Comparison of ENCODE assay signal across 1 cellular context in genomic region chr6:25219581-25220249, GRCh38.
TF ChIP-seq lines count a peak whose summit lies in the region.

No MANE protein-coding gene starts in this region.

TF ChIP-seq in H1, 55 proteins besides CTCF, POLR2A, EP300 and RAD21:
- 0 out of 2 replicates have a peak, but pooled peaks have one; percentile 18 for TF ChIP-seq CEBPB (IDR thresholded peaks at IDR 0.05; ENCODE audit: low read depth, low read length)
- no peak for TF ChIP-seq ASH2L (IDR thresholded peaks at IDR 0.05; ENCODE audit: low read length)
